In genomic region chr6:20805027-20805426, GRCh38 we compare ENCODE assay signal across 18 cellular contexts.
DNase-seq lines count a peak whose midpoint lies in the region; ATAC-seq and TF ChIP-seq lines count a peak whose summit lies in the region.
"Had no signal": no experiment of that assay in that cellular context is flagged by ENCODE, and none has a peak within 500 bp of the region (broad histone marks: within the 10 kb centered on the region; RNA-seq: fewer than 3 reads in every experiment).

No MANE protein-coding gene starts in this region.

- H3K27ac Mint-ChIP-seq in activated T-cell treated with anti-CD3 and anti-CD28 coated beads, Interleukin-2, amount 50 U/mL, for 72 hours = peak overlapping the region; percentile 63
- H3K27ac Mint-ChIP-seq in activated T-cell treated with anti-CD3 and anti-CD28 coated beads, Interleukin-2, amount 50 U/mL, for 24 hours = no peak overlapping the region
- H3K27ac Mint-ChIP-seq: activated naive CD8-positive, alpha-beta T cell treated with anti-CD3 and anti-CD28 coated beads, Interleukin-2, amount 50 U/mL, for 24 hours; activated T-helper 2 cell treated with anti-CD3 and anti-CD28 coated beads, Interferon-gamma antibody, Interleukin-2, Interleukin-4, amounts not matched to agents 10 μg/mL and 5 μg/mL and 100 μg/mL, durations not matched to agents 14 hours and 24 hours and 36 hours; effector memory CD8-positive, alpha-beta T cell; immature natural killer cell; natural killer cell had no signal

- H4K20me1 ChIP-seq in smooth muscle cell (ENCODE audit: low read depth) = no peaks in the 10 kb centered on the region

- no peaks in the 10 kb centered on the region for H3K79me2 ChIP-seq in smooth muscle cell (ENCODE audit: low read depth)

- H3K27me3 ChIP-seq in brain microvascular endothelial cell (replicated peaks) (no peaks in the 10 kb centered on the region), smooth muscle cell (ENCODE audit: low read depth) (no peaks in the 10 kb centered on the region), HAP-1 (ENCODE audit: low read depth) (no peaks in the 10 kb centered on the region), neuronal stem cell (ENCODE audit: control insufficient read depth in 3 of 3, insufficient read depth in 3 of 3, low read depth in 1 of 3, low read length in 3 of 3) (no peaks in the 10 kb centered on the region)
- H3K27me3 ChIP-seq: upper lobe of left lung had no signal

- no peak for TF ChIP-seq CTCF in brain microvascular endothelial cell (IDR thresholded peaks at IDR 0.05; ENCODE audit: low read depth, low read length, missing control alignments)
- TF ChIP-seq CTCF in smooth muscle cell (IDR thresholded peaks at IDR 0.05; ENCODE audit: borderline replicate concordance, insufficient read depth, poor library complexity, severe bottlenecking) = no peak

- H3F3A ChIP-seq in smooth muscle cell (ENCODE audit: low read depth) = peaks cover 9% of the 10 kb centered on the region

- H3K9me3 ChIP-seq in smooth muscle cell (replicated peaks; ENCODE audit: low read depth) (no peaks in the 10 kb centered on the region), HAP-1 (no peaks in the 10 kb centered on the region), neuronal stem cell (replicated peaks in 1 of 2; ENCODE audit: control insufficient read depth in 2 of 2, insufficient read depth in 1 of 2, low read depth in 1 of 2, low read length in 2 of 2) (peaks cover 0 to 6% of the 10 kb centered on the region in 2 donors)

- H3K4me3 ChIP-seq in brain microvascular endothelial cell (ENCODE audit: low read depth, low read length) (no peak overlapping the region), smooth muscle cell (no peak overlapping the region), HAP-1 (no peak overlapping the region), neuronal stem cell (ENCODE audit: low read length in 2 of 2) (no peak overlapping the region)
- H3K4me3 ChIP-seq: upper lobe of left lung had no signal

- H3K4me1 ChIP-seq in smooth muscle cell (ENCODE audit: low read depth) (no peaks in the 10 kb centered on the region), HAP-1 (peaks cover 2% of the 10 kb centered on the region; the same call in 1 of the 2 replicates), neuronal stem cell (ENCODE audit: control insufficient read depth in 2 of 2, insufficient read depth in 1 of 2, low read depth in 1 of 2, low read length in 2 of 2) (no peaks in the 10 kb centered on the region)
- H3K4me1 ChIP-seq: upper lobe of left lung had no signal

- H3K23ac ChIP-seq in neuronal stem cell (ENCODE audit: low read depth, low read length, poor library complexity) = no peak overlapping the region

- H3K4ac ChIP-seq in neuronal stem cell (ENCODE audit: low read length) = no peak overlapping the region

- H2AK5ac ChIP-seq in neuronal stem cell (ENCODE audit: low read depth, low read length) = no peak overlapping the region

- in situ Hi-C loops in brain microvascular endothelial cell (cut with HindIII; ENCODE audit: low pct_ligation_motif_present, low sequenced_read_pairs) (no loop called here), HAP-1 (cut with MboI; ENCODE audit: low sequenced_read_pairs) (no loop called here)

- no peak overlapping the region for H3K4me3 Mint-ChIP-seq in activated T-cell treated with anti-CD3 and anti-CD28 coated beads, Interleukin-2, amount 50 U/mL, for 72 hours
- no peak overlapping the region for H3K4me3 Mint-ChIP-seq in activated T-cell treated with anti-CD3 and anti-CD28 coated beads, Interleukin-2, amount 50 U/mL, for 24 hours
- H3K4me3 Mint-ChIP-seq: activated naive CD8-positive, alpha-beta T cell treated with anti-CD3 and anti-CD28 coated beads, Interleukin-2, amount 50 U/mL, for 24 hours; effector memory CD8-positive, alpha-beta T cell; immature natural killer cell; natural killer cell had no signal

- no peak overlapping the region for H3K18ac ChIP-seq in neuronal stem cell (ENCODE audit: low read length)

- H4K91ac ChIP-seq in neuronal stem cell (ENCODE audit: low read depth, low read length, poor library complexity) = no peak overlapping the region

- H2BK120ac ChIP-seq in neuronal stem cell (ENCODE audit: low read depth, low read length) = no peak overlapping the region

- H3K4me1 Mint-ChIP-seq in activated T-cell treated with anti-CD3 and anti-CD28 coated beads, Interleukin-2, amount 50 U/mL, for 72 hours (ENCODE audit: low read depth) = no peaks in the 10 kb centered on the region
- peaks cover 2% of the 10 kb centered on the region for H3K4me1 Mint-ChIP-seq in activated T-cell treated with anti-CD3 and anti-CD28 coated beads, Interleukin-2, amount 50 U/mL, for 24 hours (ENCODE audit: low read depth)
- H3K4me1 Mint-ChIP-seq: immature natural killer cell had no signal

- 64% methylated on average over 1 of the region's 1 CpG for WGBS in smooth muscle cell (ENCODE audit: low lambda C conversion rate)
- WGBS in neuronal stem cell (ENCODE audit: extremely low coverage in 2 of 2, insufficient read length in 2 of 2, insufficient replicate concordance in 1 of 2), 2 donors = no CpG with 5 or more reads among the region's 1 CpG

- H4K8ac ChIP-seq in neuronal stem cell (ENCODE audit: low read depth, low read length) = no peak overlapping the region

- H3K36me3 Mint-ChIP-seq in activated T-cell treated with anti-CD3 and anti-CD28 coated beads, Interleukin-2, amount 50 U/mL, for 72 hours (ENCODE audit: insufficient read depth in 2 of 2) = peaks cover 2 to 7% of the 10 kb centered on the region in 2 donors
- peaks cover 65% of the 10 kb centered on the region for H3K36me3 Mint-ChIP-seq in activated T-cell treated with anti-CD3 and anti-CD28 coated beads, Interleukin-2, amount 50 U/mL, for 24 hours (ENCODE audit: low read depth)

- H2BK15ac ChIP-seq in neuronal stem cell (ENCODE audit: low read length) = no peak overlapping the region

- DNase-seq in activated T-cell treated with anti-CD3 and anti-CD28 coated beads, Interleukin-2, amount 50 U/mL, for 72 hours = no peak
- no peak for DNase-seq in activated T-cell treated with anti-CD3 and anti-CD28 coated beads, Interleukin-2, amount 50 U/mL, for 24 hours
- DNase-seq in brain microvascular endothelial cell (no peak), smooth muscle cell (lab: John Stamatoyannopoulos, UW; ENCODE audit: unreplicated experiment) (no peak), OCI-M2 (lab: John Stamatoyannopoulos, UW; ENCODE audit: unreplicated experiment) (no peak), HAP-1 (ENCODE audit: low spot score in 2 of 2) (no peak), neuronal stem cell (ENCODE audit: low spot score) (no peak)
- DNase-seq: activated naive CD8-positive, alpha-beta T cell treated with anti-CD3 and anti-CD28 coated beads, Interleukin-2, amount 50 U/mL, for 24 hours; DMS153; effector memory CD8-positive, alpha-beta T cell; immature natural killer cell; natural killer cell; NCI-H1930; stimulated activated naive CD4-positive, alpha-beta T cell treated with Interleukin-2 at 50 U/mL for 16 hours; upper lobe of left lung had no signal

- no peaks in the 10 kb centered on the region for H3K36me3 ChIP-seq in brain microvascular endothelial cell (replicated peaks)
- no peaks in the 10 kb centered on the region for H3K36me3 ChIP-seq in smooth muscle cell (ENCODE audit: low read depth)
- H3K36me3 ChIP-seq in HAP-1 (replicated peaks) = no peaks in the 10 kb centered on the region
- H3K36me3 ChIP-seq in neuronal stem cell (replicated peaks in 1 of 2; ENCODE audit: control insufficient read depth in 2 of 2, insufficient read depth in 2 of 2, low read length in 2 of 2) = no peaks in the 10 kb centered on the region
- H3K36me3 ChIP-seq: upper lobe of left lung had no signal

- peak overlapping the region; percentile 11 for H3K27ac ChIP-seq in brain microvascular endothelial cell
- H3K27ac ChIP-seq in smooth muscle cell (ENCODE audit: low read depth) = peak overlapping the region; percentile 16
- H3K27ac ChIP-seq in neuronal stem cell (replicated peaks; ENCODE audit: low read length) = no peak overlapping the region
- H3K27ac ChIP-seq: C4-2B, upper lobe of left lung had no signal

- ATAC-seq in activated T-cell treated with anti-CD3 and anti-CD28 coated beads, Interleukin-2, amount 50 U/mL, for 72 hours (replicated peaks in 1 of 2) = no peak
- peak; percentile 57 for ATAC-seq in HG03060 (IDR thresholded peaks at IDR 0.05; ENCODE audit: low read depth, unreplicated experiment)
- ATAC-seq: activated naive CD8-positive, alpha-beta T cell treated with anti-CD3 and anti-CD28 coated beads, Interleukin-2, amount 50 U/mL, for 24 hours; effector memory CD8-positive, alpha-beta T cell; natural killer cell had no signal

- H3K9ac ChIP-seq in smooth muscle cell (ENCODE audit: low read depth) (no peak overlapping the region), neuronal stem cell (ENCODE audit: low read depth, low read length, poor library complexity) (no peak overlapping the region)

- no peak overlapping the region for H2BK5ac ChIP-seq in neuronal stem cell (ENCODE audit: low read length)

- H3K14ac ChIP-seq in neuronal stem cell (ENCODE audit: low read length) = no peak overlapping the region

- H3K9me3 Mint-ChIP-seq in activated T-cell treated with anti-CD3 and anti-CD28 coated beads, Interleukin-2, amount 50 U/mL, for 72 hours = peaks cover 0 to 6% of the 10 kb centered on the region in 2 donors
- peaks cover 20% of the 10 kb centered on the region for H3K9me3 Mint-ChIP-seq in activated T-cell treated with anti-CD3 and anti-CD28 coated beads, Interleukin-2, amount 50 U/mL, for 24 hours
- H3K9me3 Mint-ChIP-seq: natural killer cell had no signal

- no peak overlapping the region for H2AFZ ChIP-seq in smooth muscle cell (ENCODE audit: low read depth)
- H2AFZ ChIP-seq in neuronal stem cell (ENCODE audit: low read length) = no peak overlapping the region

- H3K4me2 ChIP-seq in smooth muscle cell (no peak overlapping the region), neuronal stem cell (ENCODE audit: insufficient read depth, low read length, poor library complexity, severe bottlenecking) (no peak overlapping the region)

- H3K79me1 ChIP-seq in neuronal stem cell (ENCODE audit: low read depth, low read length) = no peaks in the 10 kb centered on the region

- no peaks in the 10 kb centered on the region for H3K27me3 Mint-ChIP-seq in activated T-cell treated with anti-CD3 and anti-CD28 coated beads, Interleukin-2, amount 50 U/mL, for 72 hours (ENCODE audit: low read depth)
- H3K27me3 Mint-ChIP-seq in activated T-cell treated with anti-CD3 and anti-CD28 coated beads, Interleukin-2, amount 50 U/mL, for 24 hours = no peaks in the 10 kb centered on the region
- H3K27me3 Mint-ChIP-seq: activated naive CD8-positive, alpha-beta T cell treated with anti-CD3 and anti-CD28 coated beads, Interleukin-2, amount 50 U/mL, for 24 hours; effector memory CD8-positive, alpha-beta T cell had no signal

- no peak overlapping the region for H2BK12ac ChIP-seq in neuronal stem cell (ENCODE audit: low read length)
